ENCODE assay signal across 8 cellular contexts in the genomic region with DNA sequence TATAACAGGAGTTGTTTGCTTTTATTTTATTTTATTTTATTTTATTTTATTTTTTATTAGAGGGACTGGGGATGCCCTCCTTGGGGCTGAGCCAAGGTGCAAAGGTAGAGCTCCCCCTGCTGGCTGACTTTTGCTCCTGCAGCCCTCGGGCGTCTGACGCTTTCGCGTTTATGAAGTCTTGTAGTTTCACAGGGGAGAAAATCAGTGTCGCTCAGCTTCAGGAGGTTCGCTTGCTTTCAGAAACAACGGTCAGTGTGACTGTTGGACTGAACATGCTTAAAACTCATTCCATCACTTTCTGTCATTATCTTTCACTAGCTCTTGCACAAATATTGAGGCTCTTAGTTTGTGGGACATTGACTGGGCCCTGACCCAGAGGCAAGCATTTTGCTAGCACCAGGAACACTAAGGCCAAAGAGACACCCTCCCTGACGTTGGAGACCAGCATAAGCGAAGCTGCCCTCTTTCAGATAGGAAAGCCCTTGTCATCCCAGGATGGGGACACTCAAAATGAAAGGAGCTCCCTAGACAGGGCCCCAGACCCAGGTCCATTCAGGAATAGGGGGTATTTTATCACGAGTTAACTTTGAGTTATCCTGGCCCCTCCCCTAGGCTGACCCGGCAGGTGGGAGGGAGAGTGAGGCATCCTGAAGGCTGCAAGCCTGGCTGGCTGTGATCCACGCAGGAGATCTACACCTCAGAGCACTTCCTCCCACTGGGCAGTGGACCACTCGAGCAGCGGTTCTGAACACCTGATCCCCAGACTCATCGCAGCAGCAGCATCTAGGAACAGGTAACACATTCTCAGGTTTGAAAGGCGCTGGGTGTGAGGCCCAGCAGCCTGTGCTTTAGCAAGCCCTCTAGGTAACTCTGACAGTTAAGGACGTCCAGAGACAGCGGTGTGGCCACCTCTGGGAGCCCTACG. TPM values are rescaled to one million over a fixed set of nuclear protein-coding genes. Genes with fewer than 3 reads are reported as not detected.
DNase-seq lines count a peak whose midpoint lies in the region; ATAC-seq and TF ChIP-seq lines count a peak whose summit lies in the region.

No MANE protein-coding gene starts in this region.

- no peak overlapping the region for H3K4me3 Mint-ChIP-seq in endodermal cell

- H3K27ac ChIP-seq in endodermal cell (ENCODE audit: low read depth, low read length), result no peak overlapping the region

- H3K9me3 ChIP-seq in endodermal cell (ENCODE audit: control insufficient read depth, low read length) (no peaks in the 10 kb centered on the region), mucosa of stomach (ENCODE audit: control insufficient read depth, low read length) (no peaks in the 10 kb centered on the region)

- peaks cover 14% of the 10 kb centered on the region for H3K4me1 Mint-ChIP-seq in endodermal cell

- DNase-seq in ELR (ENCODE audit: low read depth) (peak; percentile 65), NCI-H82 treated with DMSO at 0.1 percent for 48 hours (lab: John Stamatoyannopoulos, UW; ENCODE audit: unreplicated experiment) (peak; percentile 58), endodermal cell (peak; percentile 95)
- peak; percentile 93 for DNase-seq in activated CD8-positive, alpha-beta memory T cell treated with anti-CD3 and anti-CD28 coated beads for 24 hours
- peak; percentile 93 for DNase-seq in stimulated activated CD8-positive, alpha-beta memory T cell treated with anti-CD3 and anti-CD28 coated beads, Interleukin-4, amount 100 ng/mL, for 48 hours

- 48 to 50% methylated on average over 17 to 20 of the region's 20 CpGs for WGBS in endodermal cell (ENCODE audit: insufficient coverage in 1 of 2, insufficient read length in 1 of 2), 2 experiments

- H3K4me1 ChIP-seq in endodermal cell (ENCODE audit: control insufficient read depth, insufficient read depth, low read length), result no peaks in the 10 kb centered on the region
- peaks cover 3% of the 10 kb centered on the region for H3K4me1 ChIP-seq in mucosa of stomach (ENCODE audit: control insufficient read depth, insufficient read depth, low read length)

- ATAC-seq in HG02610 (IDR thresholded peaks at IDR 0.05; ENCODE audit: unreplicated experiment), result peak; percentile 61
- no peak for ATAC-seq in GM21619 (IDR thresholded peaks at IDR 0.05; ENCODE audit: unreplicated experiment)

- no peaks in the 10 kb centered on the region for H3K36me3 ChIP-seq in endodermal cell (ENCODE audit: control insufficient read depth, insufficient read depth, low read length)
- no peaks in the 10 kb centered on the region for H3K36me3 ChIP-seq in mucosa of stomach (ENCODE audit: control insufficient read depth, insufficient read depth, low read length)

- H3K27me3 Mint-ChIP-seq in endodermal cell (ENCODE audit: insufficient read depth), result peaks cover 22% of the 10 kb centered on the region

- H3K9ac ChIP-seq in endodermal cell (ENCODE audit: extremely low read depth, low read length, poor library complexity, severe bottlenecking) (no peak overlapping the region), mucosa of stomach (ENCODE audit: low read length) (peak overlapping the region; percentile 37)

- H3K36me3 Mint-ChIP-seq in endodermal cell (ENCODE audit: low read depth), result no peaks in the 10 kb centered on the region

- H3K27me3 ChIP-seq in endodermal cell (ENCODE audit: control insufficient read depth, insufficient read depth, low read length, poor library complexity, severe bottlenecking) (no peaks in the 10 kb centered on the region), mucosa of stomach (ENCODE audit: control insufficient read depth, insufficient read depth, low read length) (no peaks in the 10 kb centered on the region)

- H3K27ac Mint-ChIP-seq in endodermal cell, result no peak overlapping the region

- no peaks in the 10 kb centered on the region for H3K9me3 Mint-ChIP-seq in endodermal cell

- H3K4me3 ChIP-seq in endodermal cell (ENCODE audit: low read length) (no peak overlapping the region), mucosa of stomach (ENCODE audit: low read length) (no peak overlapping the region)

- peak; percentile 100 for TF ChIP-seq CTCF in endodermal cell (conservative IDR thresholded peaks at IDR 0.05)

RNA-seq across cellular contexts. Expression of a gene that starts 34.4 kb away (rescaled TPM):
- 10 to 100 TPM; 22.5 to 41.7 TPM for total RNA-seq in endodermal cell
- polyA plus RNA-seq in endodermal cell (2013, experiment 1 of 2), result 23.1 TPM
- 23.8 TPM for polyA plus RNA-seq in endodermal cell (2013, experiment 2 of 2)

RNA-seq across cellular contexts. Expression of a gene that starts 35.8 kb away (rescaled TPM):
- 10 to 100 TPM; 13.7 to 21.5 TPM for total RNA-seq in endodermal cell
- 20.9 TPM for polyA plus RNA-seq in endodermal cell (2013, experiment 1 of 2)
- polyA plus RNA-seq in endodermal cell (2013, experiment 2 of 2), result 17.0 TPM
